In genomic region chr4:4461850-4462249, GRCh38 we compare ENCODE assay signal across 1 cellular context.
TF ChIP-seq lines count a peak whose summit lies in the region.

No MANE protein-coding gene starts in this region.

TF ChIP-seq in HepG2, 621 proteins besides CTCF, POLR2A, EP300 and RAD21 (continued from another document and continues in another):
- TF ChIP-seq TFE3 (CRISPR knock-in tag; IDR thresholded peaks at IDR 0.05), result peak; percentile 76; the same call in 1 of the 2 replicates
- no peak for TF ChIP-seq GZF1 (CRISPR knock-in tag; IDR thresholded peaks at IDR 0.05)
- no peak for TF ChIP-seq NRL (CRISPR knock-in tag; IDR thresholded peaks at IDR 0.05; ENCODE audit: borderline replicate concordance)
- 0 out of 2 replicates have a peak, but pooled peaks have one; percentile 43 for TF ChIP-seq HMG20B (CRISPR knock-in tag; conservative IDR thresholded peaks at IDR 0.05)
- no peak for TF ChIP-seq ZC3H4 (CRISPR knock-in tag; IDR thresholded peaks at IDR 0.05; ENCODE audit: borderline replicate concordance)
- TF ChIP-seq ZNF737 (CRISPR knock-in tag; IDR thresholded peaks at IDR 0.05; ENCODE audit: borderline replicate concordance), result no peak
- TF ChIP-seq ZNF790 (CRISPR knock-in tag; IDR thresholded peaks at IDR 0.05; ENCODE audit: borderline replicate concordance), result no peak
- no peak for TF ChIP-seq JARID2 (CRISPR knock-in tag; IDR thresholded peaks at IDR 0.05; ENCODE audit: insufficient replicate concordance)
- TF ChIP-seq ZNF101 (CRISPR knock-in tag; IDR thresholded peaks at IDR 0.05; ENCODE audit: borderline replicate concordance, low read depth), result no peak
- no peak for TF ChIP-seq NR1H2 (CRISPR knock-in tag; IDR thresholded peaks at IDR 0.05; ENCODE audit: borderline replicate concordance, low read depth)
- no peak for TF ChIP-seq SOX13 (IDR thresholded peaks at IDR 0.05)
- TF ChIP-seq SOX13 (CRISPR knock-in tag; conservative IDR thresholded peaks at IDR 0.05 in 1 of 2, IDR thresholded peaks at IDR 0.05 in 1 of 2), result peak in 1 of 2 experiments; percentile 78; a peak in 2 of 4 replicates
- no peak for TF ChIP-seq AGO1 (IDR thresholded peaks at IDR 0.05; ENCODE audit: low read depth, low read length, poor library complexity, severe bottlenecking)
- TF ChIP-seq DDIT3 (CRISPR knock-in tag; IDR thresholded peaks at IDR 0.05), result no peak
- TF ChIP-seq MAX (IDR thresholded peaks at IDR 0.05), result peak; percentile 75
- TF ChIP-seq BRF2 (CRISPR knock-in tag; IDR thresholded peaks at IDR 0.05), result no peak
- TF ChIP-seq POGZ (CRISPR knock-in tag; IDR thresholded peaks at IDR 0.05), result no peak; the same call in 1 of the 2 replicates
- TF ChIP-seq MED1 (CRISPR knock-in tag; IDR thresholded peaks at IDR 0.05), result peak; percentile 69; the same call in 1 of the 2 replicates
- no peak for TF ChIP-seq ZNF34 (CRISPR knock-in tag; IDR thresholded peaks at IDR 0.05; ENCODE audit: borderline replicate concordance)
- peak; percentile 25; the same call in 1 of the 2 replicates for TF ChIP-seq CREM (IDR thresholded peaks at IDR 0.05)
- TF ChIP-seq CREM (CRISPR knock-in tag; IDR thresholded peaks at IDR 0.05), result no peak
- TF ChIP-seq ZNF337 (CRISPR knock-in tag; IDR thresholded peaks at IDR 0.05; ENCODE audit: borderline replicate concordance, low read depth), result no peak
- TF ChIP-seq SYNCRIP (IDR thresholded peaks at IDR 0.05; ENCODE audit: insufficient read depth, low read depth, low read length), result no peak
- TF ChIP-seq POLR2AphosphoS5 (IDR thresholded peaks at IDR 0.05; ENCODE audit: low read depth, low read length), result peak; percentile 17; the same call in 1 of the 2 replicates
- no peak for TF ChIP-seq ZNF160 (CRISPR knock-in tag; IDR thresholded peaks at IDR 0.05)
- TF ChIP-seq ZNF75D (CRISPR knock-in tag; IDR thresholded peaks at IDR 0.05; ENCODE audit: borderline replicate concordance), result no peak
- TF ChIP-seq TERF1 (CRISPR knock-in tag; IDR thresholded peaks at IDR 0.05), result no peak
- no peak; the same call in 1 of the 2 replicates for TF ChIP-seq ZNF788 (CRISPR knock-in tag; IDR thresholded peaks at IDR 0.05; ENCODE audit: borderline replicate concordance)
- TF ChIP-seq FOXP1 (IDR thresholded peaks at IDR 0.05), result no peak
- TF ChIP-seq FOXP1 (CRISPR knock-in tag; IDR thresholded peaks at IDR 0.05), result peak; percentile 83
- no peak for TF ChIP-seq PLRG1 (conservative IDR thresholded peaks at IDR 0.05)
- TF ChIP-seq GATA4 (IDR thresholded peaks at IDR 0.05; ENCODE audit: borderline replicate concordance, low read depth), result peak; percentile 79; the same call in 1 of the 2 replicates
- TF ChIP-seq CEBPG (CRISPR knock-in tag; IDR thresholded peaks at IDR 0.05), result peak; percentile 40; the same call in 1 of the 2 replicates
- TF ChIP-seq ZNF646 (CRISPR knock-in tag; IDR thresholded peaks at IDR 0.05), result no peak
- TF ChIP-seq HOXA7 (CRISPR knock-in tag; IDR thresholded peaks at IDR 0.05), result no peak
- TF ChIP-seq ZNF577 (CRISPR knock-in tag; IDR thresholded peaks at IDR 0.05; ENCODE audit: borderline replicate concordance, low read depth), result no peak
- no peak for TF ChIP-seq SMAD9 (CRISPR knock-in tag; IDR thresholded peaks at IDR 0.05)
- no peak for TF ChIP-seq JUND (CRISPR knock-in tag; IDR thresholded peaks at IDR 0.05)
- TF ChIP-seq ZSCAN22 (CRISPR knock-in tag; IDR thresholded peaks at IDR 0.05), result no peak
- no peak for TF ChIP-seq CC2D1A (CRISPR knock-in tag; IDR thresholded peaks at IDR 0.05)
- peak; percentile 73 for TF ChIP-seq ELF3 (CRISPR knock-in tag; IDR thresholded peaks at IDR 0.05)
- TF ChIP-seq UBTF (CRISPR knock-in tag; IDR thresholded peaks at IDR 0.05), result no peak
- peak; percentile 73 for TF ChIP-seq PPARG (CRISPR knock-in tag; conservative IDR thresholded peaks at IDR 0.05)
- TF ChIP-seq PTBP1 (IDR thresholded peaks at IDR 0.05; ENCODE audit: low read depth, low read length, poor library complexity, severe bottlenecking), result no peak
- no peak for TF ChIP-seq ZNF30 (CRISPR knock-in tag; IDR thresholded peaks at IDR 0.05)
- peak; percentile 84 for TF ChIP-seq ARID5B (CRISPR knock-in tag; IDR thresholded peaks at IDR 0.05)
- TF ChIP-seq GPBP1L1 (CRISPR knock-in tag; IDR thresholded peaks at IDR 0.05), result no peak
- TF ChIP-seq ZNF3 (CRISPR knock-in tag; IDR thresholded peaks at IDR 0.05), result no peak
- no peak for TF ChIP-seq NR2F6 (IDR thresholded peaks at IDR 0.05)
- peak; percentile 44; the same call in 1 of the 2 replicates for TF ChIP-seq NR2F6 (CRISPR knock-in tag; IDR thresholded peaks at IDR 0.05)
- TF ChIP-seq FOXM1 (CRISPR knock-in tag; IDR thresholded peaks at IDR 0.05), result no peak
